ENCODE assay signal across 1 cellular context in genomic region chr2:27308359-27308875, GRCh38.
TF ChIP-seq lines count a peak whose summit lies in the region.

UCN (minus strand) TSS chr2:27308445; CDS start chr2:27307895, 550 bp downstream.

TF ChIP-seq in HCT116, 20 proteins besides CTCF, POLR2A, EP300 and RAD21:
- TF ChIP-seq SP1 (IDR thresholded peaks at IDR 0.05; ENCODE audit: low read depth) (no peak), EGR1 (IDR thresholded peaks at IDR 0.05; ENCODE audit: low read depth) (no peak), YY1 (IDR thresholded peaks at IDR 0.05; ENCODE audit: extremely low read depth, insufficient replicate concordance, low read depth, low read length) (no peak), EZH2 (IDR thresholded peaks at IDR 0.05) (no peak), REST (IDR thresholded peaks at IDR 0.05; ENCODE audit: low read depth) (peak; percentile 56; the same call in 1 of the 2 replicates)
